Comparison of ENCODE assay signal across 8 cellular contexts in genomic region chr7:1158203-1159126, GRCh38. TPM values are rescaled to one million over a fixed set of nuclear protein-coding genes. Genes with fewer than 3 reads are reported as not detected.
DNase-seq lines count a peak whose midpoint lies in the region; ATAC-seq lines count a peak whose summit lies in the region.

No MANE protein-coding gene starts in this region.

- no peaks in the 10 kb centered on the region for H3K9me3 Mint-ChIP-seq in activated CD4-positive, alpha-beta memory T cell treated with anti-CD3 and anti-CD28 coated beads, Interleukin-2, amount 10 ng/mL, durations not matched to agents 7 days and 5 days
- H3K9me3 Mint-ChIP-seq in stimulated activated naive CD8-positive, alpha-beta T cell treated with anti-CD3 and anti-CD28 coated beads, Interleukin-15, amount 100 ng/mL, for 72 hours: no peaks in the 10 kb centered on the region

- H3K4me1 Mint-ChIP-seq in activated CD4-positive, alpha-beta memory T cell treated with anti-CD3 and anti-CD28 coated beads, Interleukin-2, amount 10 ng/mL, durations not matched to agents 7 days and 5 days: peaks cover 37% of the 10 kb centered on the region
- H3K4me1 Mint-ChIP-seq in stimulated activated naive CD8-positive, alpha-beta T cell treated with anti-CD3 and anti-CD28 coated beads, Interleukin-15, amount 100 ng/mL, for 72 hours: peaks cover 33% of the 10 kb centered on the region

- no peaks in the 10 kb centered on the region for H3K27me3 ChIP-seq in HUES64 (ENCODE audit: insufficient read depth, low read length)
- H3K27me3 ChIP-seq in iPS-15b (ENCODE audit: control insufficient read depth, insufficient read depth, low read length): no peaks in the 10 kb centered on the region

- no peak for DNase-seq in activated CD4-positive, alpha-beta memory T cell treated with anti-CD3 and anti-CD28 coated beads, Interleukin-2, amount 10 ng/mL, durations not matched to agents 7 days and 5 days
- DNase-seq in stimulated activated naive CD8-positive, alpha-beta T cell treated with anti-CD3 and anti-CD28 coated beads, Interleukin-15, amount 100 ng/mL, for 72 hours: no peak
- DNase-seq in hypothalamus (lab: John Stamatoyannopoulos, UW): no peak
- DNase-seq in C1 segment of cervical spinal cord (lab: John Stamatoyannopoulos, UW): no peak

- peaks cover 48% of the 10 kb centered on the region for H3K36me3 Mint-ChIP-seq in activated CD4-positive, alpha-beta memory T cell treated with anti-CD3 and anti-CD28 coated beads, Interleukin-2, amount 10 ng/mL, durations not matched to agents 7 days and 5 days (ENCODE audit: low read depth)

- peak overlapping the region; percentile 65 for H3K4me3 ChIP-seq in HUES64 (ENCODE audit: low read length)
- H3K4me3 ChIP-seq in iPS-15b (ENCODE audit: low read depth, low read length): peak overlapping the region; percentile 99

- no peaks in the 10 kb centered on the region for H3K27me3 Mint-ChIP-seq in activated CD4-positive, alpha-beta memory T cell treated with anti-CD3 and anti-CD28 coated beads, Interleukin-2, amount 10 ng/mL, durations not matched to agents 7 days and 5 days
- no peaks in the 10 kb centered on the region for H3K27me3 Mint-ChIP-seq in stimulated activated naive CD8-positive, alpha-beta T cell treated with anti-CD3 and anti-CD28 coated beads, Interleukin-15, amount 100 ng/mL, for 72 hours

- no peak overlapping the region for H3K27ac ChIP-seq in HUES64 (ENCODE audit: low read depth, low read length)

- H3K4me3 Mint-ChIP-seq in activated CD4-positive, alpha-beta memory T cell treated with anti-CD3 and anti-CD28 coated beads, Interleukin-2, amount 10 ng/mL, durations not matched to agents 7 days and 5 days: peak overlapping the region; percentile 83
- peak overlapping the region; percentile 90 to 93 for H3K4me3 Mint-ChIP-seq in stimulated activated naive CD8-positive, alpha-beta T cell treated with anti-CD3 and anti-CD28 coated beads, Interleukin-15, amount 100 ng/mL, for 72 hours

- peaks cover 38% of the 10 kb centered on the region for H3K36me3 ChIP-seq in HUES64 (ENCODE audit: insufficient read depth, low read length)
- H3K36me3 ChIP-seq in iPS-15b (ENCODE audit: control insufficient read depth, insufficient read depth, low read length): peaks cover 12% of the 10 kb centered on the region

- peak overlapping the region; percentile 85 for H3K27ac Mint-ChIP-seq in activated CD4-positive, alpha-beta memory T cell treated with anti-CD3 and anti-CD28 coated beads, Interleukin-2, amount 10 ng/mL, durations not matched to agents 7 days and 5 days
- peak overlapping the region; percentile 85 to 97 for H3K27ac Mint-ChIP-seq in stimulated activated naive CD8-positive, alpha-beta T cell treated with anti-CD3 and anti-CD28 coated beads, Interleukin-15, amount 100 ng/mL, for 72 hours

- H3K4me1 ChIP-seq in HUES64 (ENCODE audit: insufficient read depth, low read length): no peaks in the 10 kb centered on the region
- H3K4me1 ChIP-seq in iPS-15b (ENCODE audit: control insufficient read depth, insufficient read depth, low read length): no peaks in the 10 kb centered on the region

- ATAC-seq in stimulated activated naive CD8-positive, alpha-beta T cell treated with anti-CD3 and anti-CD28 coated beads, Interleukin-15, amount 100 ng/mL, for 72 hours: no peak
- ATAC-seq in GM18867 (IDR thresholded peaks at IDR 0.05; ENCODE audit: unreplicated experiment) (no peak), HG02981 (IDR thresholded peaks at IDR 0.05; ENCODE audit: unreplicated experiment) (no peak)

- H3K9me3 ChIP-seq in HUES64 (ENCODE audit: insufficient read depth, low read depth, low read length): no peaks in the 10 kb centered on the region
- H3K9me3 ChIP-seq in iPS-15b (ENCODE audit: control insufficient read depth, insufficient read depth, low read length): no peaks in the 10 kb centered on the region

- peak overlapping the region; percentile 60 for H3K9ac ChIP-seq in HUES64 (ENCODE audit: low read depth, low read length)
- H3K9ac ChIP-seq in iPS-15b (ENCODE audit: low read depth, low read length): no peak overlapping the region

- 74% methylated on average over 25 of the region's 25 CpGs for WGBS in HUES64

- POLR2A ChIA-PET in activated CD4-positive, alpha-beta memory T cell treated with anti-CD3 and anti-CD28 coated beads, Interleukin-2, amount 10 ng/mL, durations not matched to agents 7 days and 5 days (lab: Charles Lee): interaction anchor here (0.7 to 4.3 kb wide), 5 partner anchors 9 to 180 kb away, joined by 3 to 37 read pairs (median 3); a partner anchor contains a TSS

- CTCF ChIA-PET in activated CD4-positive, alpha-beta memory T cell treated with anti-CD3 and anti-CD28 coated beads, Interleukin-2, amount 10 ng/mL, durations not matched to agents 7 days and 5 days (lab: Charles Lee): interaction anchor here (1.0 to 6.8 kb wide), 5 partner anchors 12 to 165 kb away, joined by 3 to 37 read pairs (median 8); no protein-coding TSS in a partner anchor

RNA-seq across cellular contexts. Expression of gene ZFAND2A, which starts 1.5 kb away (rescaled TPM):
- polyA plus RNA-seq in HUES64 (2013, experiment 1 of 2): 20.4 TPM
- polyA plus RNA-seq in HUES64 (2013, experiment 2 of 2): 23.1 TPM
- total RNA-seq in activated CD4-positive, alpha-beta memory T cell treated with anti-CD3 and anti-CD28 coated beads, Interleukin-2, amount 10 ng/mL, durations not matched to agents 7 days and 5 days: 10 to 100 TPM; 29.4 to 34.6 TPM
